15 cellular contexts compared by ENCODE assay signal in the genomic region with DNA sequence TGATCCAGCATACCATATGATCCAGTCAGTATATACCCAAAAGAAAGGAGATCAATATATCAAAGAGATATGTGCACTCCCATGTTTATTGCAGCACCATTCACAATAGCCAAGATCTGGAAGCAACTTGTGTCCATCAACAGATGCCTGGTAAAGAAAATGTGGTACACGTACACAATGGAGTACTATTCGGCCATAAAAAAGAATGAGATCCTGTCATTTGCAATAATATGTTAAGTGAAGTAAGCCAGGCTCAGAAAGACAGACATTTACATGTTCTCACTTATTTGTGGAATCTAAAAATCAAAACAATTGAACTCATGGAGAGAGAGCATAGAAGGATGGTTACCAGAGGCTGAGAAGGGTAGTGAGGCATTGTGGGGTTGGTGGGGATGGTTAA.
"Had no signal": no experiment of that assay in that cellular context is flagged by ENCODE, and none has a peak within 500 bp of the region (broad histone marks: within the 10 kb centered on the region; RNA-seq: fewer than 3 reads in every experiment).

No MANE protein-coding gene starts in this region.

- DNase-seq: activated CD4-positive, alpha-beta memory T cell treated with anti-CD3 and anti-CD28 coated beads for 36 hours; activated naive CD4-positive, alpha-beta T cell treated with anti-CD3 and anti-CD28 coated beads, Interleukin-2, amount 50 U/mL, for 16 hours; amygdala; cerebellar nuclear complex; effector CD8-positive, alpha-beta T cell; foreskin fibroblast; left ventricle myocardium superior; naive thymus-derived CD8-positive, alpha-beta T cell; T-helper 17 cell; WERI-Rb-1 had no signal

- H3K4me3 Mint-ChIP-seq: activated CD4-positive, alpha-beta memory T cell treated with anti-CD3 and anti-CD28 coated beads for 36 hours; activated T-helper 1 cell treated with anti-CD3 and anti-CD28 coated beads, Interleukin-12 subunit alpha, Interleukin-12 subunit beta, Interleukin-2, Interleukin-4 antibody, amounts not matched to agents 30 ng/mL and 10 ng/mL and 1 ng/mL, durations not matched to agents 14 hours and 24 hours and 36 hours; brain; naive thymus-derived CD8-positive, alpha-beta T cell; stimulated activated effector memory CD8-positive, alpha-beta T cell treated with anti-CD3 and anti-CD28 coated beads, Interleukin-12 subunit alpha, Interleukin-12 subunit beta, amount 100 ng/mL, for 72 hours; T-helper 17 cell had no signal

- H2AFZ ChIP-seq: parathyroid adenoma had no signal

- ATAC-seq: left ventricle myocardium superior; naive thymus-derived CD8-positive, alpha-beta T cell; stimulated activated effector memory CD8-positive, alpha-beta T cell treated with anti-CD3 and anti-CD28 coated beads, Interleukin-12 subunit alpha, Interleukin-12 subunit beta, amount 100 ng/mL, for 72 hours; T-helper 17 cell had no signal

- H3K27me3 Mint-ChIP-seq: activated CD4-positive, alpha-beta memory T cell treated with anti-CD3 and anti-CD28 coated beads for 36 hours; brain; naive thymus-derived CD8-positive, alpha-beta T cell; T-helper 17 cell had no signal

- H3K27ac Mint-ChIP-seq: activated CD4-positive, alpha-beta memory T cell treated with anti-CD3 and anti-CD28 coated beads for 36 hours; activated T-helper 1 cell treated with anti-CD3 and anti-CD28 coated beads, Interleukin-12 subunit alpha, Interleukin-12 subunit beta, Interleukin-2, Interleukin-4 antibody, amounts not matched to agents 30 ng/mL and 10 ng/mL and 1 ng/mL, durations not matched to agents 14 hours and 24 hours and 36 hours; T-helper 17 cell had no signal

- H3K27ac ChIP-seq: parathyroid adenoma, WERI-Rb-1 had no signal

- H3K79me2 ChIP-seq: parathyroid adenoma had no signal

- H3K9ac ChIP-seq: parathyroid adenoma had no signal

- H3K9me3 Mint-ChIP-seq: activated CD4-positive, alpha-beta memory T cell treated with anti-CD3 and anti-CD28 coated beads for 36 hours; activated T-helper 1 cell treated with anti-CD3 and anti-CD28 coated beads, Interleukin-12 subunit alpha, Interleukin-12 subunit beta, Interleukin-2, Interleukin-4 antibody, amounts not matched to agents 30 ng/mL and 10 ng/mL and 1 ng/mL, durations not matched to agents 14 hours and 24 hours and 36 hours; brain; naive thymus-derived CD8-positive, alpha-beta T cell; stimulated activated effector memory CD8-positive, alpha-beta T cell treated with anti-CD3 and anti-CD28 coated beads, Interleukin-12 subunit alpha, Interleukin-12 subunit beta, amount 100 ng/mL, for 72 hours had no signal

- FAIRE-seq: urothelium cell line had no signal
